8 cellular contexts compared by ENCODE assay signal in genomic region chr19:32318884-32319520, GRCh38. TPM values are rescaled to one million over a fixed set of nuclear protein-coding genes. Genes with fewer than 3 reads are reported as not detected.
DNase-seq lines count a peak whose midpoint lies in the region; ATAC-seq and TF ChIP-seq lines count a peak whose summit lies in the region.

No MANE protein-coding gene starts in this region.

- CTCF ChIA-PET in IMR-90 (lab: Yijun Ruan, JAX) = interaction anchor here (1.0 kb wide), 1 partner anchor 37 kb away, joined by 3 read pairs; no protein-coding TSS in a partner anchor

- TF ChIP-seq POLR2A in IMR-90 (IDR thresholded peaks at IDR 0.05; ENCODE audit: low read depth, low read length) = no peak
- no peak for TF ChIP-seq POLR2A in ovary (IDR thresholded peaks at IDR 0.05)

- H4K20me1 ChIP-seq in IMR-90 (ENCODE audit: insufficient read depth, low read length) (no peaks in the 10 kb centered on the region), neural progenitor cell (ENCODE audit: low read depth) (no peaks in the 10 kb centered on the region)

- H3K79me2 ChIP-seq in neural progenitor cell (ENCODE audit: low read depth) = no peaks in the 10 kb centered on the region

- intact Hi-C loops in IMR-90 (cut with micrococcal nuclease) = no loop called here
- intact Hi-C loops in ovary (cut with DNase I) = no loop called here

- H3K18ac ChIP-seq in IMR-90 (ENCODE audit: low read depth, low read length) = no peak overlapping the region

- H3K27me3 ChIP-seq in IMR-90 (ENCODE audit: control insufficient read depth, insufficient read depth, low read length) = peaks cover 2% of the 10 kb centered on the region
- no peaks in the 10 kb centered on the region for H3K27me3 ChIP-seq in neural progenitor cell
- H3K27me3 ChIP-seq in ovary = no peaks in the 10 kb centered on the region

- H2AK5ac ChIP-seq in IMR-90 (ENCODE audit: low read depth, low read length) = no peak overlapping the region

- H4K91ac ChIP-seq in IMR-90 (ENCODE audit: insufficient read depth, low read depth, low read length) = no peak overlapping the region

- no peak overlapping the region for H4K5ac ChIP-seq in IMR-90 (ENCODE audit: low read depth, low read length)

- H3K4ac ChIP-seq in IMR-90 (ENCODE audit: low read depth, low read length) = no peak overlapping the region

- no peak overlapping the region for H2BK15ac ChIP-seq in IMR-90 (ENCODE audit: low read depth, low read length)

- DNase-seq in DMS53 (lab: John Stamatoyannopoulos, UW) (peak; percentile 19), DMS53 treated with DMSO at 0.1 percent for 48 hours (lab: John Stamatoyannopoulos, UW; ENCODE audit: unreplicated experiment) (no peak), IMR-90 (no peak), chondrocyte (ENCODE audit: low spot score) (no peak), neural progenitor cell (ENCODE audit: low spot score) (peak; percentile 76), NCI-H2029 treated with DMSO at 0.1 percent for 48 hours (lab: John Stamatoyannopoulos, UW) (no peak), ovary (no peak)
- no peak for DNase-seq in effector CD4-positive, alpha-beta T cell

- H3K4me2 ChIP-seq in IMR-90 (ENCODE audit: low read depth, low read length) (no peak overlapping the region), neural progenitor cell (peak overlapping the region; percentile 43)

- no peak overlapping the region for H3K23ac ChIP-seq in IMR-90 (ENCODE audit: low read depth, low read length)

- peaks cover 6% of the 10 kb centered on the region for H3K27me3 Mint-ChIP-seq in chondrocyte (ENCODE audit: low read depth)
- peaks cover 7% of the 10 kb centered on the region for H3K27me3 Mint-ChIP-seq in neural progenitor cell (ENCODE audit: insufficient read depth, low read depth)

- no peaks in the 10 kb centered on the region for H3F3A ChIP-seq in neural progenitor cell (ENCODE audit: low read depth)

- H2AFZ ChIP-seq in IMR-90 (replicated peaks; ENCODE audit: low read length, poor library complexity) (peak overlapping the region; percentile 4), neural progenitor cell (replicated peaks) (peak overlapping the region; percentile 68)

- H3K27ac ChIP-seq in IMR-90 (ENCODE audit: insufficient read depth, low read length) (no peak overlapping the region), neural progenitor cell (no peak overlapping the region), ovary (no peak overlapping the region)

- H3K36me3 Mint-ChIP-seq in chondrocyte (ENCODE audit: low read depth) (no peaks in the 10 kb centered on the region), neural progenitor cell (no peaks in the 10 kb centered on the region)

- H2AK9ac ChIP-seq in IMR-90 (replicated peaks; ENCODE audit: low read depth, low read length, poor library complexity) = no peak overlapping the region

- no CpG with 5 or more reads among the region's 5 CpGs for whole genome bisulfite sequencing in IMR-90 (ENCODE audit: extremely low coverage in 2 of 2, insufficient read length in 1 of 2), 2 experiments
- WGBS in ovary, 3 donors = 58 to 62% (median 61%) methylated on average over 5 of the region's 5 CpGs

- no peaks in the 10 kb centered on the region for H3K79me1 ChIP-seq in IMR-90 (ENCODE audit: low read depth in 1 of 2, low read length in 2 of 2)

- H4K8ac ChIP-seq in IMR-90 (ENCODE audit: low read depth in 2 of 2, low read length in 2 of 2) = no peak overlapping the region

- no peak overlapping the region for H2BK120ac ChIP-seq in IMR-90 (ENCODE audit: low read depth, low read length)

- ATAC-seq in IMR-90 (ENCODE audit: low read depth) = peak; percentile 49; the same call in 1 of the 2 replicates

- H3K9me3 Mint-ChIP-seq in chondrocyte (ENCODE audit: low read depth) (no peaks in the 10 kb centered on the region), neural progenitor cell (no peaks in the 10 kb centered on the region)

- in situ Hi-C loops in IMR-90 (cut with MboI; ENCODE audit: low sequenced_read_pairs) = no loop called here

- dilution Hi-C loops in IMR-90 (cut with HindIII; ENCODE audit: low sequenced_read_pairs, unreplicated experiment) = no loop called here

- POLR2A ChIA-PET in IMR-90 (lab: Charles Lee; ENCODE audit: unreplicated experiment) = no interaction called here

- BruUV-seq in IMR-90 (replicated peaks; lab: Mats Ljungman, UMichigan) = no TSS peak

- H3K4me3 Mint-ChIP-seq in chondrocyte (ENCODE audit: unreplicated experiment) = no peak overlapping the region
- H3K4me3 Mint-ChIP-seq in neural progenitor cell = peak overlapping the region; percentile 9

- 0 out of 2 replicates have a peak, but pooled peaks have one; percentile 19 for TF ChIP-seq CTCF in IMR-90 (conservative IDR thresholded peaks at IDR 0.05; ENCODE audit: low read depth, low read length)
- peak; percentile 56 for TF ChIP-seq CTCF in chondrocyte (IDR thresholded peaks at IDR 0.05)
- TF ChIP-seq CTCF in neural progenitor cell (IDR thresholded peaks at IDR 0.05) = peak; percentile 44
- TF ChIP-seq CTCF in ovary (IDR thresholded peaks at IDR 0.05) = no peak

- H3K4me1 ChIP-seq in IMR-90 (ENCODE audit: control insufficient read depth, insufficient read depth, low read length) (no peaks in the 10 kb centered on the region), neural progenitor cell (peaks cover 6% of the 10 kb centered on the region), ovary (ENCODE audit: insufficient read depth) (no peaks in the 10 kb centered on the region)

- H3K4me1 Mint-ChIP-seq in chondrocyte (ENCODE audit: low read depth) (no peaks in the 10 kb centered on the region), neural progenitor cell (peaks cover 30% of the 10 kb centered on the region)

- H3K9ac ChIP-seq in IMR-90 (ENCODE audit: low read depth, low read length) = no peak overlapping the region
- H3K9ac ChIP-seq in neural progenitor cell = no peak overlapping the region

- H3K9me3 ChIP-seq in IMR-90 (ENCODE audit: control insufficient read depth, insufficient read depth, low read length) = no peaks in the 10 kb centered on the region
- H3K9me3 ChIP-seq in neural progenitor cell (ENCODE audit: low read depth) = no peaks in the 10 kb centered on the region
- H3K9me3 ChIP-seq in ovary = no peaks in the 10 kb centered on the region

- H3K56ac ChIP-seq in IMR-90 (ENCODE audit: extremely low read depth, insufficient read depth, low read length) = no peak overlapping the region

- H3K9me1 ChIP-seq in IMR-90 (ENCODE audit: insufficient read depth, low read length) = no peaks in the 10 kb centered on the region

- H3K14ac ChIP-seq in IMR-90 (replicated peaks; ENCODE audit: low read depth, low read length) = no peak overlapping the region

- H3K36me3 ChIP-seq in IMR-90 (ENCODE audit: control insufficient read depth, insufficient read depth, low read length) (no peaks in the 10 kb centered on the region), neural progenitor cell (no peaks in the 10 kb centered on the region), ovary (no peaks in the 10 kb centered on the region)

- H3K4me3 ChIP-seq in IMR-90 (ENCODE audit: insufficient read depth, low read depth, low read length) = no peak overlapping the region
- H3K4me3 ChIP-seq in neural progenitor cell = no peak overlapping the region
- H3K4me3 ChIP-seq in ovary = no peak overlapping the region

- no peak for TF ChIP-seq RAD21 in IMR-90 (IDR thresholded peaks at IDR 0.05; ENCODE audit: low read length)

- H3K27ac Mint-ChIP-seq in chondrocyte (ENCODE audit: unreplicated experiment) (no peak overlapping the region), neural progenitor cell (peak overlapping the region; percentile 92)

- H2BK20ac ChIP-seq in IMR-90 (ENCODE audit: low read depth, low read length) = no peak overlapping the region

- no peak overlapping the region for H2BK5ac ChIP-seq in IMR-90 (ENCODE audit: low read depth, low read length, poor library complexity, severe bottlenecking)

- TF ChIP-seq EP300 in ovary (IDR thresholded peaks at IDR 0.05) = no peak

TF ChIP-seq in IMR-90, 13 proteins besides CTCF, POLR2A, EP300 and RAD21:
- TF ChIP-seq BHLHE40 (IDR thresholded peaks at IDR 0.05; ENCODE audit: low read depth, low read length) = no peak
- no peak for TF ChIP-seq MAZ (IDR thresholded peaks at IDR 0.05; ENCODE audit: borderline replicate concordance, low read depth, low read length)
- no peak for TF ChIP-seq ELK1 (IDR thresholded peaks at IDR 0.05; ENCODE audit: borderline replicate concordance, low read depth, low read length)
- no peak for TF ChIP-seq RFX5 (IDR thresholded peaks at IDR 0.05; ENCODE audit: low read depth, low read length)
- no peak for TF ChIP-seq RCOR1 (IDR thresholded peaks at IDR 0.05; ENCODE audit: insufficient replicate concordance, low read length)
- no peak for TF ChIP-seq CEBPB (IDR thresholded peaks at IDR 0.05; ENCODE audit: low read depth, low read length)
- no peak for TF ChIP-seq MAFK (IDR thresholded peaks at IDR 0.05; ENCODE audit: low read depth, low read length)
- no peak for TF ChIP-seq FOS (IDR thresholded peaks at IDR 0.05; ENCODE audit: low read depth, low read length)
- TF ChIP-seq USF2 (IDR thresholded peaks at IDR 0.05; ENCODE audit: low read depth, low read length) = no peak
- no peak for TF ChIP-seq SMC3 (IDR thresholded peaks at IDR 0.05; ENCODE audit: low read depth, low read length)
TF ChIP-seq in IMR-90: peak in this region for 0.

RNA-seq across cellular contexts. Expression of gene ZNF507, which starts 26.4 kb away (rescaled TPM):
- total RNA-seq in IMR-90 (2012; rRNA removed) (15.0 and 19.9 TPM in 2 replicates), chondrocyte (16.7 to 20.6 TPM (median 17.0 TPM) in 3 replicates), neural progenitor cell (ENCODE audit: low replicate concordance) (13.0 and 22.4 TPM in 2 replicates), ovary (10 to 100 TPM; 13.2 to 30.5 (median 25.4) TPM)
- polyA plus RNA-seq in IMR-90 (2012; rRNA removed) (8.4 and 9.6 TPM in 2 replicates), ovary (10 to 100 TPM in 1 of 2 donors, 1 to 10 TPM in 1; 6.4 to 13.6 TPM)
- polyA plus RNA-seq in IMR-90 (2012; cell fraction: cytosol; rRNA removed) = 1.7 and 2.7 TPM in 2 replicates
- 1.6 and 15.2 TPM in 2 replicates for polyA plus RNA-seq in IMR-90 (2012; cell fraction: nucleus; rRNA removed; ENCODE audit: low replicate concordance)

Comparison
In these comparisons a context has a peak if more than half of its experiments do, and no peak if none do; other contexts are left out.
1. DNase-seq: peak in DMS53 (single experiment) and neural progenitor cell (single experiment); none in DMS53 treated with DMSO at 0.1 percent for 48 hours (single experiment), IMR-90 (single experiment), chondrocyte (single experiment), effector CD4-positive, alpha-beta T cell (single experiment), NCI-H2029 treated with DMSO at 0.1 percent for 48 hours (single experiment) and ovary (0 of 5).
2. CTCF ChIP-seq: peak in IMR-90 (single experiment), chondrocyte (single experiment) and neural progenitor cell (single experiment); none in ovary (0 of 3).